38 cellular contexts compared by ENCODE assay signal in genomic region chr1:47976728-47977127, GRCh38. TPM values are rescaled to one million over a fixed set of nuclear protein-coding genes. Genes with fewer than 3 reads are reported as not detected.
"Had no signal": no experiment of that assay in that cellular context is flagged by ENCODE, and none has a peak within 500 bp of the region (broad histone marks: within the 10 kb centered on the region; RNA-seq: fewer than 3 reads in every experiment).

No MANE protein-coding gene starts in this region.

- H3K27ac Mint-ChIP-seq: activated naive CD4-positive, alpha-beta T cell treated with anti-CD3 and anti-CD28 coated beads for 36 hours; activated naive CD4-positive, alpha-beta T cell treated with anti-CD3 and anti-CD28 coated beads, Interleukin-2, amount 10 ng/mL, durations not matched to agents 7 days and 5 days; activated naive CD4-positive, alpha-beta T cell treated with anti-CD3 and anti-CD28 coated beads, Interleukin-2, amount 50 U/mL, for 24 hours; activated naive CD4-positive, alpha-beta T cell treated with anti-CD3 and anti-CD28 coated beads, Interleukin-2, amount 50 U/mL, for 72 hours; activated naive CD8-positive, alpha-beta T cell; activated naive CD8-positive, alpha-beta T cell treated with anti-CD3 and anti-CD28 coated beads for 36 hours; activated naive CD8-positive, alpha-beta T cell treated with anti-CD3 and anti-CD28 coated beads, Interleukin-2, amount 10 ng/mL, durations not matched to agents 7 days and 5 days; activated naive CD8-positive, alpha-beta T cell treated with anti-CD3 and anti-CD28 coated beads, Interleukin-2, amount 50 U/mL, for 24 hours; activated T-cell treated with anti-CD3 and anti-CD28 coated beads, Interleukin-2, amount 50 U/mL, for 24 hours; activated T-cell treated with anti-CD3 and anti-CD28 coated beads, Interleukin-2, amount 50 U/mL, for 72 hours; activated T-helper 1 cell treated with anti-CD3 and anti-CD28 coated beads, Interleukin-12 subunit alpha, Interleukin-12 subunit beta, Interleukin-2, Interleukin-4 antibody, amounts not matched to agents 30 ng/mL and 10 ng/mL and 1 ng/mL, durations not matched to agents 14 hours and 24 hours and 36 hours; activated T-helper 17 cell treated with anti-CD3 and anti-CD28 coated beads, Interleukin-2, amount 50 U/mL, for 72 hours; activated T-helper 2 cell treated with anti-CD3 and anti-CD28 coated beads, Interferon-gamma antibody, Interleukin-2, Interleukin-4, amounts not matched to agents 10 μg/mL and 5 μg/mL and 100 μg/mL, durations not matched to agents 14 hours and 24 hours and 36 hours; brain had no signal

- DNase-seq: activated effector memory CD4-positive, alpha-beta T cell treated with anti-CD3 and anti-CD28 coated beads, Interleukin-2, amount 50 U/mL, for 16 hours; activated effector memory CD4-positive, alpha-beta T cell treated with Interleukin-2 at 50 U/mL for 16 hours; activated gamma-delta T cell; activated gamma-delta T cell treated with Interleukin-2 at 50 U/mL for 16 hours; activated naive CD4-positive, alpha-beta T cell; activated naive CD4-positive, alpha-beta T cell treated with anti-CD3 and anti-CD28 coated beads for 36 hours; activated naive CD4-positive, alpha-beta T cell treated with anti-CD3 and anti-CD28 coated beads, Interleukin-2, amount 10 ng/mL, durations not matched to agents 7 days and 5 days; activated naive CD4-positive, alpha-beta T cell treated with anti-CD3 and anti-CD28 coated beads, Interleukin-2, amount 50 U/mL, for 16 hours; activated naive CD4-positive, alpha-beta T cell treated with Interleukin-2 at 50 U/mL for 16 hours; activated naive CD8-positive, alpha-beta T cell treated with anti-CD3 and anti-CD28 coated beads for 36 hours; activated naive CD8-positive, alpha-beta T cell treated with anti-CD3 and anti-CD28 coated beads, Interleukin-2, amount 10 ng/mL, durations not matched to agents 7 days and 5 days; activated naive CD8-positive, alpha-beta T cell treated with anti-CD3 and anti-CD28 coated beads, Interleukin-2, amount 50 U/mL, for 24 hours; activated T-cell treated with anti-CD3 and anti-CD28 coated beads, Interleukin-2, amount 50 U/mL, for 1 hour; activated T-cell treated with anti-CD3 and anti-CD28 coated beads, Interleukin-2, amount 50 U/mL, for 24 hours; activated T-cell treated with anti-CD3 and anti-CD28 coated beads, Interleukin-2, amount 50 U/mL, for 4 hours; activated T-cell treated with anti-CD3 and anti-CD28 coated beads, Interleukin-2, amount 50 U/mL, for 48 hours; activated T-cell treated with anti-CD3 and anti-CD28 coated beads, Interleukin-2, amount 50 U/mL, for 72 hours; adrenal gland; amniotic stem cell; amygdala; anterior cingulate cortex; aorta; body of pancreas; brain microvascular endothelial cell; caudate nucleus; central memory CD4-positive, alpha-beta T cell; cerebellar nuclear complex had no signal

- H3K9me3 ChIP-seq: adrenal gland, ascending aorta, body of pancreas, breast epithelium had no signal

- H3K4me1 ChIP-seq: adrenal gland, ascending aorta, body of pancreas, breast epithelium had no signal

- H3K36me3 Mint-ChIP-seq: activated naive CD4-positive, alpha-beta T cell treated with anti-CD3 and anti-CD28 coated beads, Interleukin-2, amount 10 ng/mL, durations not matched to agents 7 days and 5 days; activated naive CD4-positive, alpha-beta T cell treated with anti-CD3 and anti-CD28 coated beads, Interleukin-2, amount 50 U/mL, for 24 hours; activated naive CD4-positive, alpha-beta T cell treated with anti-CD3 and anti-CD28 coated beads, Interleukin-2, amount 50 U/mL, for 72 hours; activated naive CD8-positive, alpha-beta T cell; activated naive CD8-positive, alpha-beta T cell treated with anti-CD3 and anti-CD28 coated beads for 36 hours; activated naive CD8-positive, alpha-beta T cell treated with anti-CD3 and anti-CD28 coated beads, Interleukin-2, amount 10 ng/mL, durations not matched to agents 7 days and 5 days; brain had no signal

- H3K4me3 Mint-ChIP-seq: activated naive CD4-positive, alpha-beta T cell treated with anti-CD3 and anti-CD28 coated beads for 36 hours; activated naive CD4-positive, alpha-beta T cell treated with anti-CD3 and anti-CD28 coated beads, Interleukin-2, amount 10 ng/mL, durations not matched to agents 7 days and 5 days; activated naive CD4-positive, alpha-beta T cell treated with anti-CD3 and anti-CD28 coated beads, Interleukin-2, amount 50 U/mL, for 24 hours; activated naive CD8-positive, alpha-beta T cell; activated naive CD8-positive, alpha-beta T cell treated with anti-CD3 and anti-CD28 coated beads for 36 hours; activated naive CD8-positive, alpha-beta T cell treated with anti-CD3 and anti-CD28 coated beads, Interleukin-2, amount 10 ng/mL, durations not matched to agents 7 days and 5 days; activated naive CD8-positive, alpha-beta T cell treated with anti-CD3 and anti-CD28 coated beads, Interleukin-2, amount 50 U/mL, for 24 hours; activated T-cell treated with anti-CD3 and anti-CD28 coated beads, Interleukin-2, amount 50 U/mL, for 24 hours; activated T-cell treated with anti-CD3 and anti-CD28 coated beads, Interleukin-2, amount 50 U/mL, for 4 hours; activated T-cell treated with anti-CD3 and anti-CD28 coated beads, Interleukin-2, amount 50 U/mL, for 72 hours; activated T-helper 1 cell treated with anti-CD3 and anti-CD28 coated beads, Interleukin-12 subunit alpha, Interleukin-12 subunit beta, Interleukin-2, Interleukin-4 antibody, amounts not matched to agents 30 ng/mL and 10 ng/mL and 1 ng/mL, durations not matched to agents 14 hours and 24 hours and 36 hours; activated T-helper 17 cell treated with anti-CD3 and anti-CD28 coated beads, Interleukin-2, amount 50 U/mL, for 72 hours; brain; central memory CD8-positive, alpha-beta T cell had no signal

- H3K4me3 ChIP-seq: adrenal gland, ascending aorta, body of pancreas, breast epithelium, cardiac muscle cell had no signal

- H3K4me1 Mint-ChIP-seq: activated naive CD4-positive, alpha-beta T cell treated with anti-CD3 and anti-CD28 coated beads, Interleukin-2, amount 10 ng/mL, durations not matched to agents 7 days and 5 days; activated naive CD4-positive, alpha-beta T cell treated with anti-CD3 and anti-CD28 coated beads, Interleukin-2, amount 50 U/mL, for 24 hours; activated naive CD8-positive, alpha-beta T cell treated with anti-CD3 and anti-CD28 coated beads for 36 hours; activated naive CD8-positive, alpha-beta T cell treated with anti-CD3 and anti-CD28 coated beads, Interleukin-2, amount 10 ng/mL, durations not matched to agents 7 days and 5 days; activated naive CD8-positive, alpha-beta T cell treated with anti-CD3 and anti-CD28 coated beads, Interleukin-2, amount 50 U/mL, for 24 hours; activated T-helper 17 cell treated with anti-CD3 and anti-CD28 coated beads, Interleukin-2, amount 50 U/mL, for 72 hours; central memory CD8-positive, alpha-beta T cell had no signal

- H3K36me3 ChIP-seq: adrenal gland, ascending aorta, brain microvascular endothelial cell, breast epithelium, cardiac muscle cell had no signal

- H3K27ac ChIP-seq: adrenal gland, ascending aorta, body of pancreas, brain microvascular endothelial cell, breast epithelium, cardiac muscle cell had no signal

- H3K9me3 Mint-ChIP-seq: activated naive CD4-positive, alpha-beta T cell treated with anti-CD3 and anti-CD28 coated beads for 36 hours; activated naive CD4-positive, alpha-beta T cell treated with anti-CD3 and anti-CD28 coated beads, Interleukin-2, amount 10 ng/mL, durations not matched to agents 7 days and 5 days; activated naive CD4-positive, alpha-beta T cell treated with anti-CD3 and anti-CD28 coated beads, Interleukin-2, amount 50 U/mL, for 24 hours; activated naive CD4-positive, alpha-beta T cell treated with anti-CD3 and anti-CD28 coated beads, Interleukin-2, amount 50 U/mL, for 72 hours; activated naive CD8-positive, alpha-beta T cell treated with anti-CD3 and anti-CD28 coated beads for 36 hours; activated naive CD8-positive, alpha-beta T cell treated with anti-CD3 and anti-CD28 coated beads, Interleukin-2, amount 10 ng/mL, durations not matched to agents 7 days and 5 days; activated naive CD8-positive, alpha-beta T cell treated with anti-CD3 and anti-CD28 coated beads, Interleukin-2, amount 50 U/mL, for 24 hours; activated T-cell treated with anti-CD3 and anti-CD28 coated beads, Interleukin-2, amount 50 U/mL, for 24 hours; activated T-cell treated with anti-CD3 and anti-CD28 coated beads, Interleukin-2, amount 50 U/mL, for 4 hours; activated T-cell treated with anti-CD3 and anti-CD28 coated beads, Interleukin-2, amount 50 U/mL, for 72 hours; activated T-helper 1 cell treated with anti-CD3 and anti-CD28 coated beads, Interleukin-12 subunit alpha, Interleukin-12 subunit beta, Interleukin-2, Interleukin-4 antibody, amounts not matched to agents 30 ng/mL and 10 ng/mL and 1 ng/mL, durations not matched to agents 14 hours and 24 hours and 36 hours; activated T-helper 17 cell treated with anti-CD3 and anti-CD28 coated beads, Interleukin-2, amount 50 U/mL, for 72 hours; activated T-helper 2 cell treated with anti-CD3 and anti-CD28 coated beads, Interferon-gamma antibody, Interleukin-2, Interleukin-4, amounts not matched to agents 10 μg/mL and 5 μg/mL and 100 μg/mL, durations not matched to agents 14 hours and 24 hours and 36 hours; central memory CD8-positive, alpha-beta T cell had no signal

- H3K27me3 ChIP-seq: adrenal gland, ascending aorta, body of pancreas, brain microvascular endothelial cell, breast epithelium, cardiac muscle cell had no signal

RNA-seq across cellular contexts. Expression of gene TRABD2B, which starts 20.5 kb away (rescaled TPM):
- total RNA-seq: activated naive CD4-positive, alpha-beta T cell treated with anti-CD3 and anti-CD28 coated beads for 36 hours; activated naive CD4-positive, alpha-beta T cell treated with anti-CD3 and anti-CD28 coated beads, Interleukin-2, amount 50 U/mL, for 72 hours; activated naive CD8-positive, alpha-beta T cell treated with anti-CD3 and anti-CD28 coated beads for 36 hours; activated naive CD8-positive, alpha-beta T cell treated with anti-CD3 and anti-CD28 coated beads, Interleukin-2, amount 10 ng/mL, durations not matched to agents 7 days and 5 days; activated T-cell treated with anti-CD3 and anti-CD28 coated beads, Interleukin-2, amount 50 U/mL, for 4 hours; activated T-cell treated with anti-CD3 and anti-CD28 coated beads, Interleukin-2, amount 50 U/mL, for 72 hours; activated T-helper 1 cell treated with anti-CD3 and anti-CD28 coated beads, Interleukin-12 subunit alpha, Interleukin-12 subunit beta, Interleukin-2, Interleukin-4 antibody, amounts not matched to agents 30 ng/mL and 10 ng/mL and 1 ng/mL, durations not matched to agents 14 hours and 24 hours and 36 hours; activated T-helper 17 cell treated with anti-CD3 and anti-CD28 coated beads, Interleukin-2, amount 50 U/mL, for 72 hours; activated T-helper 2 cell treated with anti-CD3 and anti-CD28 coated beads, Interferon-gamma antibody, Interleukin-2, Interleukin-4, amounts not matched to agents 10 μg/mL and 5 μg/mL and 100 μg/mL, durations not matched to agents 14 hours and 24 hours and 36 hours had no signal
